4 cellular contexts compared by ENCODE assay signal in the genomic region with DNA sequence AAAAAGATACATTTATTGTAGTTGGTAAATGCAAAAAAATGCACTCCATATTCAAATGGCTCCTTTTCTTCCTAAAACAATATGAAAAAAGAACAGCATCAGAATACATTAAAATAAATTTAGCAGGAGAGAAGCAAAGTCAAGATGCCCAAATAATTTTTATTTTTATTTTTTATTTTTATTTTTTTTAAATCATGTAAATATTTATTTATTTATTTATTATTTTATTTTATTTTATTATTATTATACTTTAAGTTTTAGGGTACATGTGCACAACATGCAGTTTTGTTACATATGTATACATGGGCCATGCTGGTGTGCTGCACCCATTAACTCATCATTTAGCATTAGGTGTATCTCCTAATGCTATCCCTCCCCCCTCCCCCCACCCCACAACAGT. TPM values are rescaled to one million over a fixed set of nuclear protein-coding genes. Genes with fewer than 3 reads are reported as not detected.
"Had no signal": no experiment of that assay in that cellular context is flagged by ENCODE, and none has a peak within 500 bp of the region (broad histone marks: within the 10 kb centered on the region; RNA-seq: fewer than 3 reads in every experiment).

No MANE protein-coding gene starts in this region.

RNA-seq across cellular contexts. Expression of a gene that starts 30.2 kb away (rescaled TPM):
- total RNA-seq: LHCN-M2, M059J, MCF 10A, NCI-H460 had no signal
